Comparison of ENCODE assay signal across 13 cellular contexts in the genomic region with DNA sequence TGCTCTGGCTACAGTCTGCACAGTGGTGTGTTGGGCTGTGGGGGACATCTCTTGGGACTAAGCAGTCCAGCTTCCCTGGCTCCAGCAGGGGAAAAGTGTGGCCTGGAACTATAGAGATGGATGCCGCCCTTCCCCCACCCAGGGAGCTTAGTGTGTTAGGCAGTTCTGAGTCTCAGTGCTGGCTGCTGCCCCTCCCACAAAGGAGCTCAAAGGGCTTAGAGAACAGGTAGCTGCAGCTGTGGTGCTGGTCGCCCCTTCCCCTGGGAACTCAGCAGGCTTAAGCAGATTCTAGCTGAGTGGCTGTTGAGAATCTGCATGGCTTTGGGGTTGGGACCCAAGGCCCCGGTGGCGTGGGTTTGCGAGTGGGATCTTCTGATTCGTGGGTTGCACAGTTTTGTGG.
DNase-seq lines count a peak whose midpoint lies in the region; ATAC-seq and TF ChIP-seq lines count a peak whose summit lies in the region.
"Had no signal": no experiment of that assay in that cellular context is flagged by ENCODE, and none has a peak within 500 bp of the region (broad histone marks: within the 10 kb centered on the region; RNA-seq: fewer than 3 reads in every experiment).

No MANE protein-coding gene starts in this region.

- H3K9me3 ChIP-seq in WERI-Rb-1 (ENCODE audit: severe bottlenecking) (peaks cover 33% of the 10 kb centered on the region), uterus (no peaks in the 10 kb centered on the region)
- H3K9me3 ChIP-seq: BE2C had no signal

- H3K4me3 ChIP-seq in GM23338 (no peak overlapping the region), WERI-Rb-1 (ENCODE audit: low read depth, low read length) (no peak overlapping the region), uterus (no peak overlapping the region)
- H3K4me3 ChIP-seq: A549 had no signal

- 0 out of 2 replicates have a peak, but pooled peaks cover 8% of the 10 kb centered on the region for H3K9me2 ChIP-seq in GM23338 (ENCODE audit: insufficient read depth)

- H3K27me3 Mint-ChIP-seq in GM23338 (ENCODE audit: insufficient read depth, low read depth, poor library complexity) (no peaks in the 10 kb centered on the region), glutamatergic neuron (ENCODE audit: unreplicated experiment) (peaks cover 2% of the 10 kb centered on the region)

- no peak overlapping the region for H3K27ac ChIP-seq in GM23338 (ENCODE audit: low read depth)
- peak overlapping the region; percentile 37; the same call in 1 of the 2 replicates for H3K27ac ChIP-seq in WERI-Rb-1
- no peak overlapping the region for H3K27ac ChIP-seq in uterus
- H3K27ac ChIP-seq: A549, C4-2B had no signal

- H2AFZ ChIP-seq in GM23338 = peak overlapping the region; percentile 81

- TF ChIP-seq CTCF in GM23338 (conservative IDR thresholded peaks at IDR 0.05; ENCODE audit: low read depth in 2 of 2) (no peak), WERI-Rb-1 (IDR thresholded peaks at IDR 0.05; ENCODE audit: low read depth, low read length) (no peak), glutamatergic neuron (IDR thresholded peaks at IDR 0.05; ENCODE audit: partially characterized antibody, unreplicated experiment) (no peak), uterus (IDR thresholded peaks at IDR 0.05) (no peak)

- CTCF ChIA-PET in HEK293T (lab: Yijun Ruan, JAX) = no interaction called here

- H3K9me3 Mint-ChIP-seq in GM23338 (peaks cover 8% of the 10 kb centered on the region), glutamatergic neuron (ENCODE audit: unreplicated experiment) (no peaks in the 10 kb centered on the region)
- H3K9me3 Mint-ChIP-seq: CD8-positive, alpha-beta T cell had no signal

- H3K4me3 Mint-ChIP-seq in GM23338 = no peak overlapping the region
- no peak overlapping the region for H3K4me3 Mint-ChIP-seq in glutamatergic neuron (ENCODE audit: unreplicated experiment)
- H3K4me3 Mint-ChIP-seq: CD8-positive, alpha-beta T cell; IgD-negative memory B cell had no signal

- H3K27ac Mint-ChIP-seq in GM23338 = no peak overlapping the region
- H3K27ac Mint-ChIP-seq in glutamatergic neuron (ENCODE audit: unreplicated experiment) = no peak overlapping the region
- H3K27ac Mint-ChIP-seq: CD8-positive, alpha-beta T cell; IgD-negative memory B cell had no signal

- peak; percentile 68 for ATAC-seq in GM23338
- ATAC-seq: A549; CD8-positive, alpha-beta T cell had no signal

- H3K27me3 ChIP-seq in GM23338 (ENCODE audit: insufficient read depth) (no peaks in the 10 kb centered on the region), WERI-Rb-1 (ENCODE audit: insufficient read depth, low read depth, severe bottlenecking) (no peaks in the 10 kb centered on the region), uterus (no peaks in the 10 kb centered on the region)
- H3K27me3 ChIP-seq: BE2C had no signal

- DNase-seq in GM23338 (ENCODE audit: low spot score) (peak; percentile 31), WERI-Rb-1 (peak; percentile 77), glutamatergic neuron (peak; percentile 20), SW480 (ENCODE audit: low spot score) (no peak), uterus (no peak), HEK293T (ENCODE audit: extremely low spot score) (no peak), A172 (ENCODE audit: low spot score) (no peak)
- DNase-seq: BE2C; CD8-positive, alpha-beta T cell; COR-L47 had no signal

- no peaks in the 10 kb centered on the region for H4K20me1 ChIP-seq in GM23338 (replicated peaks; ENCODE audit: insufficient read depth)

- no peak overlapping the region for H3K4me2 ChIP-seq in GM23338
- H3K4me2 ChIP-seq: A549 had no signal

- no peaks in the 10 kb centered on the region for H3K36me3 ChIP-seq in GM23338 (ENCODE audit: insufficient read depth)
- H3K36me3 ChIP-seq in WERI-Rb-1 = no peaks in the 10 kb centered on the region
- H3K36me3 ChIP-seq in uterus = no peaks in the 10 kb centered on the region
- H3K36me3 ChIP-seq: BE2C had no signal

- POLR2A ChIA-PET in HEK293T (lab: Yijun Ruan, JAX) = no interaction called here

- no peaks in the 10 kb centered on the region for H3F3A ChIP-seq in GM23338 (replicated peaks; ENCODE audit: low read depth)

- H3K36me3 Mint-ChIP-seq in GM23338 (ENCODE audit: low read depth) (peaks cover 3% of the 10 kb centered on the region; the same call in 1 of the 3 replicates), glutamatergic neuron (ENCODE audit: unreplicated experiment) (peaks cover 16% of the 10 kb centered on the region)
- H3K36me3 Mint-ChIP-seq: CD8-positive, alpha-beta T cell; IgD-negative memory B cell had no signal

- no peaks in the 10 kb centered on the region for H3K4me1 ChIP-seq in GM23338 (ENCODE audit: insufficient read depth)
- no peaks in the 10 kb centered on the region for H3K4me1 ChIP-seq in uterus
- H3K4me1 ChIP-seq: A549, BE2C had no signal

- TF ChIP-seq POLR2A in uterus (IDR thresholded peaks at IDR 0.05) = no peak

- H3K4me1 Mint-ChIP-seq in GM23338 (peaks cover 4% of the 10 kb centered on the region), glutamatergic neuron (ENCODE audit: low read depth, unreplicated experiment) (peaks cover 3% of the 10 kb centered on the region)

- intact Hi-C loops in uterus (cut with DNase I; ENCODE audit: low total_unique reads) = no loop called here

- H3K79me2 ChIP-seq in GM23338 (replicated peaks; ENCODE audit: insufficient read depth) = no peaks in the 10 kb centered on the region

TF ChIP-seq in GM23338, 12 proteins besides CTCF, POLR2A, EP300 and RAD21:
- no peak for TF ChIP-seq NANOG (IDR thresholded peaks at IDR 0.05; ENCODE audit: borderline replicate concordance)
- no peak for TF ChIP-seq STAT1 (IDR thresholded peaks at IDR 0.05; ENCODE audit: unreplicated experiment)
- no peak for TF ChIP-seq ZNF331 (CRISPR knock-in tag; IDR thresholded peaks at IDR 0.05; ENCODE audit: low read depth)
- no peak for TF ChIP-seq ZNF114 (CRISPR knock-in tag; IDR thresholded peaks at IDR 0.05)

TF ChIP-seq in HEK293T, 16 proteins besides CTCF, POLR2A, EP300 and RAD21:
- TF ChIP-seq FOXA1 (IDR thresholded peaks at IDR 0.05) = no peak
- TF ChIP-seq FOXK2 (IDR thresholded peaks at IDR 0.05) = no peak
- TF ChIP-seq HDGF (IDR thresholded peaks at IDR 0.05; ENCODE audit: borderline replicate concordance) = no peak
- TF ChIP-seq FOXM1 (IDR thresholded peaks at IDR 0.05; ENCODE audit: borderline replicate concordance) = no peak
- TF ChIP-seq LEF1 (IDR thresholded peaks at IDR 0.05; ENCODE audit: borderline replicate concordance) = no peak
- TF ChIP-seq ZNF384 (IDR thresholded peaks at IDR 0.05) = no peak
- no peak for TF ChIP-seq ELF4 (IDR thresholded peaks at IDR 0.05)
- TF ChIP-seq TARDBP (IDR thresholded peaks at IDR 0.05) = no peak
- no peak for TF ChIP-seq L3MBTL2 (conservative IDR thresholded peaks at IDR 0.05)
- no peak for TF ChIP-seq CTBP1 (IDR thresholded peaks at IDR 0.05; ENCODE audit: borderline replicate concordance)
- no peak for TF ChIP-seq SUZ12 (IDR thresholded peaks at IDR 0.05)

Comparison
In these comparisons a context has a peak if more than half of its experiments do, and no peak if none do; other contexts are left out.
1. DNase-seq: peak in GM23338 (single experiment), WERI-Rb-1 (single experiment) and glutamatergic neuron (single experiment); none in SW480 (single experiment), uterus (0 of 2), HEK293T (single experiment) and A172 (single experiment).